Comparison of ENCODE assay signal across 1 cellular context in genomic region chr9:116124472-116125040, GRCh38.
TF ChIP-seq lines count a peak whose summit lies in the region.

No MANE protein-coding gene starts in this region.

TF ChIP-seq in GM23338, 12 proteins besides CTCF, POLR2A, EP300 and RAD21:
- TF ChIP-seq EZH2 (IDR thresholded peaks at IDR 0.05; ENCODE audit: low read depth, unreplicated experiment) (no peak), ZNF462 (CRISPR knock-in tag; IDR thresholded peaks at IDR 0.05) (no peak), CREB1 (CRISPR knock-in tag; IDR thresholded peaks at IDR 0.05; ENCODE audit: low read depth) (no peak), REST (IDR thresholded peaks at IDR 0.05; ENCODE audit: unreplicated experiment) (no peak), POLR2AphosphoS5 (IDR thresholded peaks at IDR 0.05; ENCODE audit: low read depth) (no peak), JUNB (IDR thresholded peaks at IDR 0.05; ENCODE audit: unreplicated experiment) (no peak)
TF ChIP-seq in GM23338: peak in this region for 0.
